In genomic region chr2:197075286-197075685, GRCh38 we compare ENCODE assay signal across 18 cellular contexts.
"Had no signal": no experiment of that assay in that cellular context is flagged by ENCODE, and none has a peak within 500 bp of the region (broad histone marks: within the 10 kb centered on the region; RNA-seq: fewer than 3 reads in every experiment).

No MANE protein-coding gene starts in this region.

- H3K27ac ChIP-seq: ascending aorta, brain microvascular endothelial cell, cardiac muscle cell had no signal

- H3K27me3 ChIP-seq: ascending aorta, brain microvascular endothelial cell, cardiac muscle cell had no signal

- H3K4me3 ChIP-seq: ascending aorta, cardiac muscle cell had no signal

- DNase-seq: activated B cell treated with CpG ODN at 0.5 μM for 24 hours; activated CD4-positive, alpha-beta T cell treated with anti-CD3 and anti-CD28 coated beads for 1 hour; activated CD8-positive, alpha-beta memory T cell treated with anti-CD3 and anti-CD28 coated beads, Interleukin-2, amount 10 ng/mL, durations not matched to agents 7 days and 5 days; activated effector memory CD4-positive, alpha-beta T cell treated with Interleukin-2 at 50 U/mL for 16 hours; activated naive CD4-positive, alpha-beta T cell; activated T-cell treated with anti-CD3 and anti-CD28 coated beads, Interleukin-2, amount 50 U/mL, for 24 hours; NCI-H1092; NCI-H1417; NCI-H1930; NCI-H2171 treated with DMSO at 0.1 percent for 48 hours; NCI-H226; NCI-H510A; NCI-H526 treated with DMSO at 0.1 percent for 48 hours had no signal

- ATAC-seq: activated CD8-positive, alpha-beta memory T cell treated with anti-CD3 and anti-CD28 coated beads, Interleukin-2, amount 10 ng/mL, durations not matched to agents 7 days and 5 days; Right ventricle myocardium inferior; SK-N-SH treated with all-trans-retinoic acid at 6 μM for 48 hours had no signal

- H3K36me3 ChIP-seq: ascending aorta, brain microvascular endothelial cell, cardiac muscle cell had no signal

- H3K9me3 ChIP-seq: ascending aorta had no signal
